Comparison of ENCODE assay signal across 2 cellular contexts in genomic region chr18:27244259-27244658, GRCh38.
TF ChIP-seq lines count a peak whose summit lies in the region.

No MANE protein-coding gene starts in this region.

TF ChIP-seq in GM23338, 12 proteins besides CTCF, POLR2A, EP300 and RAD21 (continued from another document):
- no peak for TF ChIP-seq ZNF462 (CRISPR knock-in tag; IDR thresholded peaks at IDR 0.05)

TF ChIP-seq in WTC11, 78 proteins besides CTCF, POLR2A, EP300 and RAD21 (continued from another document):
- TF ChIP-seq IRF1 (CRISPR knock-in tag; IDR thresholded peaks at IDR 0.05) (no peak), ATF3 (CRISPR knock-in tag; conservative IDR thresholded peaks at IDR 0.05) (no peak), MLX (CRISPR knock-in tag; IDR thresholded peaks at IDR 0.05) (no peak), HMGXB4 (CRISPR knock-in tag; IDR thresholded peaks at IDR 0.05) (no peak), JUN (CRISPR knock-in tag; IDR thresholded peaks at IDR 0.05) (no peak)
